ENCODE assay signal across 8 cellular contexts in genomic region chr7:105429746-105430612, GRCh38. TPM values are rescaled to one million over a fixed set of nuclear protein-coding genes. Genes with fewer than 3 reads are reported as not detected.
DNase-seq lines count a peak whose midpoint lies in the region; ATAC-seq and TF ChIP-seq lines count a peak whose summit lies in the region.

No MANE protein-coding gene starts in this region.

- WGBS in right lobe of liver (ENCODE audit: insufficient coverage, low coverage, low lambda C conversion rate, missing lambda C conversion rate) = 35% methylated on average over 4 of the region's 4 CpGs
- WGBS in testis, 2 donors = 48 to 52% methylated on average over 4 of the region's 4 CpGs

- no peak overlapping the region for H3K27ac ChIP-seq in right lobe of liver
- H3K27ac ChIP-seq in testis = no peak overlapping the region

- TF ChIP-seq POLR2A in right lobe of liver (IDR thresholded peaks at IDR 0.05) (no peak), testis (IDR thresholded peaks at IDR 0.05) (no peak)

- ATAC-seq in right lobe of liver = peak; percentile 35 to 65 (median 54)

- peak; percentile 56 for DNase-seq in activated gamma-delta T cell treated with Interleukin-2 at 50 U/mL for 16 hours
- DNase-seq in activated gamma-delta T cell (lab: John Stamatoyannopoulos, UW) = no peak
- peak; percentile 51 for DNase-seq in M059J (ENCODE audit: low read depth)
- peak in 4 of 5 experiments; percentile 7 to 75 (median 21) for DNase-seq in T-helper 2 cell
- peak; percentile 48 for DNase-seq in central memory CD4-positive, alpha-beta T cell
- no peak for DNase-seq in right lobe of liver
- peak; percentile 78 for DNase-seq in testis
- DNase-seq in SKM-1 treated with dmso at 0.1 percent for 144 hours (lab: John Stamatoyannopoulos, UW; ENCODE audit: unreplicated experiment) = no peak

- H3K9me3 ChIP-seq in right lobe of liver (no peaks in the 10 kb centered on the region), testis (no peaks in the 10 kb centered on the region)

- TF ChIP-seq CTCF in right lobe of liver (IDR thresholded peaks at IDR 0.05) = peak; percentile 33 to 49 (median 44)
- peak; percentile 29 to 40 (median 35) for TF ChIP-seq CTCF in testis (IDR thresholded peaks at IDR 0.05)

- H3K4me1 ChIP-seq in right lobe of liver (no peaks in the 10 kb centered on the region), testis (no peaks in the 10 kb centered on the region)

- H3K36me3 ChIP-seq in right lobe of liver (no peaks in the 10 kb centered on the region), testis (ENCODE audit: low read depth, missing control alignments) (no peaks in the 10 kb centered on the region)

- intact Hi-C loops in right lobe of liver (cut with DNase I) = no loop called here
- intact Hi-C loops in testis (cut with DNase I; ENCODE audit: low total_unique reads) = no loop called here

- H3K27me3 ChIP-seq in right lobe of liver (no peaks in the 10 kb centered on the region), testis (no peaks in the 10 kb centered on the region)

- H3K4me3 ChIP-seq in right lobe of liver (no peak overlapping the region), testis (no peak overlapping the region)

RNA-seq across cellular contexts. Expression of gene SRPK2, which starts 41.3 kb away (rescaled TPM):
- 28.4 and 51.5 TPM in 2 replicates for total RNA-seq in M059J (2014; rRNA removed; shearing (Covaris generic))
- 10 to 100 TPM; 15.5 to 21.1 (median 18.2) TPM for total RNA-seq in right lobe of liver
- total RNA-seq in testis = 100 to 1,000 TPM; 181 to 293 TPM
- polyA plus RNA-seq in testis (ENCODE audit: insufficient read depth, low read depth, low replicate concordance) = 226 TPM

Comparison
In these comparisons a context has a peak if more than half of its experiments do, and no peak if none do; other contexts are left out.
1. DNase-seq: peak in activated gamma-delta T cell treated with Interleukin-2 at 50 U/mL for 16 hours (single experiment), M059J (single experiment), T-helper 2 cell (4 of 5), central memory CD4-positive, alpha-beta T cell (single experiment) and testis (single experiment); none in activated gamma-delta T cell (single experiment), right lobe of liver (0 of 3) and SKM-1 treated with dmso at 0.1 percent for 144 hours (single experiment).